In the genomic region with DNA sequence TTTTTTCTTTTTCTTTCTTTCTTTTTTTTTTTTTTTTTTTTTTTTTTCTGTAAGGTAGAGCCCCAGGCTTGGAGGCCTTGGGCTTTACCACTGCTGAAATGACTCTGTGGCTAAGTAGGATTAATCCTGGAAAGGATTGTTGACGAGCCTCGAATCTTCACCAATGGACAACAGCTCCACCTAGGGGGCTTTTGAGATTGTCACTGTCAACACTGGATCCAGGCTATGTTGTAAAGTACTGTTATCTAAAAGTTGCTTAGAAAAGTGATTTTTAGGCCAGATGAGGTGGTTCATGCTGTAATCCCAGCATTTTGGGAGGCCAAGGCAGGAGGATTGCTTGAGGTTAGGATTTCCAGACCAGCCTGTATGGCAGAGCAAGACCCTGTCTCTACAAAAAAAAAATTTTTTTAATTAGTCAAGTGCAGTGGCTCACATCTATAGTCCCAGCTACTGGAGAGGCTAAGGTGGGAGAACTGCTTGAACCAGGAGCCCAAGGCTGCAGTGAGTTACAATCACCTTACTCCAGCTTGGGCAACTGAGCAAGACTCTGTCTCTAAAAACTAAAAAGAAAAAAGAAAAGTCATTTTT, we compare ENCODE assay signal across 8 cellular contexts. TPM values are rescaled to one million over a fixed set of nuclear protein-coding genes. Genes with fewer than 3 reads are reported as not detected.
DNase-seq lines count a peak whose midpoint lies in the region; ATAC-seq and TF ChIP-seq lines count a peak whose summit lies in the region.

No MANE protein-coding gene starts in this region.

- POLR2A ChIA-PET in activated B cell treated with CpG ODN at 0.5 μM for 24 hours (lab: Charles Lee) = no interaction called here

- DNase-seq in SHP77 (lab: John Stamatoyannopoulos, UW) (peak; percentile 30 to 35), SHP77 treated with DMSO at 0.1 percent for 48 hours (lab: John Stamatoyannopoulos, UW) (no peak), NCI-H2107 (lab: John Stamatoyannopoulos, UW) (peak; percentile 31), activated B cell treated with CpG ODN at 0.5 μM for 24 hours (no peak), cerebellum (ENCODE audit: low spot score) (peak; percentile 77), left colon (peak in 1 of 2 donors; percentile 61), NK-92 (lab: John Stamatoyannopoulos, UW; ENCODE audit: unreplicated experiment) (no peak)
- peak; percentile 18 to 26 for DNase-seq in stimulated activated CD4-positive, alpha-beta T cell treated with anti-CD3 and anti-CD28 coated beads, Interleukin-4, amount 100 ng/mL, for 48 hours (ENCODE audit: low read depth in 2 of 2)

- H3K4me1 Mint-ChIP-seq in activated B cell treated with CpG ODN at 0.5 μM for 24 hours = no peaks in the 10 kb centered on the region

- ATAC-seq in activated B cell treated with CpG ODN at 0.5 μM for 24 hours (ENCODE audit: low read depth) (peak; percentile 65), left colon (peak; percentile 96)

- H3K27ac Mint-ChIP-seq in activated B cell treated with CpG ODN at 0.5 μM for 24 hours = no peak overlapping the region

- no peaks in the 10 kb centered on the region for H3K27me3 Mint-ChIP-seq in activated B cell treated with CpG ODN at 0.5 μM for 24 hours

- H3K36me3 Mint-ChIP-seq in activated B cell treated with CpG ODN at 0.5 μM for 24 hours (ENCODE audit: low read depth) = peaks cover 76% of the 10 kb centered on the region

- peak; percentile 56 for TF ChIP-seq CTCF in activated B cell treated with CpG ODN at 0.5 μM for 24 hours (IDR thresholded peaks at IDR 0.05)

- H3K4me3 Mint-ChIP-seq in activated B cell treated with CpG ODN at 0.5 μM for 24 hours = no peak overlapping the region

- intact Hi-C loops in activated B cell treated with CpG ODN at 0.5 μM for 24 hours (cut with micrococcal nuclease) = loop anchor here (1.0 to 10.0 kb wide), 8 partner anchors 42 to 619 kb away; a partner anchor contains a TSS
- intact Hi-C loops in left colon (cut with DNase I, micrococcal nuclease) = no loop called here

- CTCF ChIA-PET in activated B cell treated with CpG ODN at 0.5 μM for 24 hours (lab: Charles Lee) = interaction anchor here (0.6 to 1.8 kb wide), 14 partner anchors 10 to 618 kb away, joined by 3 to 26 read pairs (median 3); a partner anchor contains a TSS

- H3K9me3 Mint-ChIP-seq in activated B cell treated with CpG ODN at 0.5 μM for 24 hours = no peaks in the 10 kb centered on the region

RNA-seq across cellular contexts. Expression of a gene that starts 41.6 kb away (rescaled TPM):
- total RNA-seq in activated B cell treated with CpG ODN at 0.5 μM for 24 hours (36.6 and 38.0 TPM in 2 replicates), cerebellum (25.8 TPM), left colon (10 to 100 TPM; 17.7 to 26.9 TPM)

RNA-seq across cellular contexts. Expression of a gene that starts 41.8 kb away (rescaled TPM):
- total RNA-seq in activated B cell treated with CpG ODN at 0.5 μM for 24 hours = 2.3 and 2.5 TPM in 2 replicates
- 5.2 TPM for total RNA-seq in cerebellum
- 1 to 10 TPM; 5.8 to 6.1 TPM for total RNA-seq in left colon

RNA-seq across cellular contexts. Expression of a gene that starts 56.4 kb away (rescaled TPM):
- 44.0 and 50.3 TPM in 2 replicates for total RNA-seq in activated B cell treated with CpG ODN at 0.5 μM for 24 hours
- 12.8 TPM for total RNA-seq in cerebellum
- total RNA-seq in left colon = 10 to 100 TPM; 35.9 to 43.4 TPM

Comparison
In these comparisons a context has a peak if more than half of its experiments do, and no peak if none do; other contexts are left out.
1. DNase-seq: peak in SHP77 (2 of 2), NCI-H2107 (single experiment), cerebellum (single experiment) and stimulated activated CD4-positive, alpha-beta T cell treated with anti-CD3 and anti-CD28 coated beads, Interleukin-4, amount 100 ng/mL, for 48 hours (2 of 2); none in SHP77 treated with DMSO at 0.1 percent for 48 hours (single experiment), activated B cell treated with CpG ODN at 0.5 μM for 24 hours (single experiment) and NK-92 (single experiment).